ENCODE assay signal across 12 cellular contexts in genomic region chr2:190159453-190159852, GRCh38.
DNase-seq lines count a peak whose midpoint lies in the region; ATAC-seq and TF ChIP-seq lines count a peak whose summit lies in the region.
"Had no signal": no experiment of that assay in that cellular context is flagged by ENCODE, and none has a peak within 500 bp of the region (broad histone marks: within the 10 kb centered on the region; RNA-seq: fewer than 3 reads in every experiment).

No MANE protein-coding gene starts in this region.

- no peak overlapping the region for H3K4me3 ChIP-seq in AG10803 (ENCODE audit: low read length)
- H3K4me3 ChIP-seq in ascending aorta: peak overlapping the region in 1 of 2 donors; percentile 38
- H3K4me3 ChIP-seq: PC-9, sigmoid colon had no signal

- no peaks in the 10 kb centered on the region for H3K36me3 ChIP-seq in ascending aorta
- H3K36me3 ChIP-seq: sigmoid colon had no signal

- peaks cover 0 to 4% of the 10 kb centered on the region in 2 donors for H3K4me1 ChIP-seq in ascending aorta

- DNase-seq in AG10803 (ENCODE audit: low read depth) (peak; percentile 90), ascending aorta (ENCODE audit: low spot score in 2 of 2) (no peak), fibroblast of the conjunctiva (ENCODE audit: low read depth) (peak; percentile 79), omental fat pad (ENCODE audit: low spot score) (no peak), NCI-H2196 (lab: John Stamatoyannopoulos, UW; ENCODE audit: unreplicated experiment) (no peak)
- DNase-seq in activated CD8-positive, alpha-beta memory T cell treated with anti-CD3 and anti-CD28 coated beads for 24 hours: no peak
- DNase-seq: DMS79, KBM-7, PC-9, sigmoid colon had no signal

- no peaks in the 10 kb centered on the region for H3K9me3 ChIP-seq in ascending aorta
- H3K9me3 ChIP-seq: sigmoid colon had no signal

- intact Hi-C loops in ascending aorta (cut with DNase I): no loop called here

- ATAC-seq in omental fat pad (ENCODE audit: low FRiP score): peak; percentile 41
- no peak for ATAC-seq in GM21737 (IDR thresholded peaks at IDR 0.05; ENCODE audit: unreplicated experiment)
- ATAC-seq in HG03196 (IDR thresholded peaks at IDR 0.05; ENCODE audit: unreplicated experiment): no peak

- TF ChIP-seq CTCF in AG10803 (conservative IDR thresholded peaks at IDR 0.05; ENCODE audit: low read length): no peak
- no peak for TF ChIP-seq CTCF in ascending aorta (IDR thresholded peaks at IDR 0.05)
- no peak for TF ChIP-seq CTCF in omental fat pad (IDR thresholded peaks at IDR 0.05)

- peak overlapping the region; percentile 15 to 37 for H3K27ac ChIP-seq in ascending aorta
- H3K27ac ChIP-seq: PC-9 had no signal

- no peaks in the 10 kb centered on the region for H3K27me3 ChIP-seq in ascending aorta
- H3K27me3 ChIP-seq: sigmoid colon had no signal

Comparison
In these comparisons a context has a peak if more than half of its experiments do, and no peak if none do; other contexts are left out.
1. DNase-seq: peak in AG10803 (single experiment) and fibroblast of the conjunctiva (single experiment); none in ascending aorta (0 of 2), omental fat pad (single experiment), activated CD8-positive, alpha-beta memory T cell treated with anti-CD3 and anti-CD28 coated beads for 24 hours (single experiment) and NCI-H2196 (single experiment).